In genomic region chr20:15396900-15397299, GRCh38 we compare ENCODE assay signal across 1 cellular context.
TF ChIP-seq lines count a peak whose summit lies in the region.

No MANE protein-coding gene starts in this region.

TF ChIP-seq in GM23338, 12 proteins besides CTCF, POLR2A, EP300 and RAD21 (continued from another document):
- TF ChIP-seq ZNF462 (CRISPR knock-in tag; IDR thresholded peaks at IDR 0.05), result no peak
- TF ChIP-seq EZH2phosphoT487 (IDR thresholded peaks at IDR 0.05; ENCODE audit: unreplicated experiment), result no peak
- TF ChIP-seq CREB1 (CRISPR knock-in tag; IDR thresholded peaks at IDR 0.05; ENCODE audit: low read depth), result no peak
- no peak for TF ChIP-seq POLR2AphosphoS5 (IDR thresholded peaks at IDR 0.05; ENCODE audit: low read depth)
